ENCODE assay signal across 8 cellular contexts in the genomic region with DNA sequence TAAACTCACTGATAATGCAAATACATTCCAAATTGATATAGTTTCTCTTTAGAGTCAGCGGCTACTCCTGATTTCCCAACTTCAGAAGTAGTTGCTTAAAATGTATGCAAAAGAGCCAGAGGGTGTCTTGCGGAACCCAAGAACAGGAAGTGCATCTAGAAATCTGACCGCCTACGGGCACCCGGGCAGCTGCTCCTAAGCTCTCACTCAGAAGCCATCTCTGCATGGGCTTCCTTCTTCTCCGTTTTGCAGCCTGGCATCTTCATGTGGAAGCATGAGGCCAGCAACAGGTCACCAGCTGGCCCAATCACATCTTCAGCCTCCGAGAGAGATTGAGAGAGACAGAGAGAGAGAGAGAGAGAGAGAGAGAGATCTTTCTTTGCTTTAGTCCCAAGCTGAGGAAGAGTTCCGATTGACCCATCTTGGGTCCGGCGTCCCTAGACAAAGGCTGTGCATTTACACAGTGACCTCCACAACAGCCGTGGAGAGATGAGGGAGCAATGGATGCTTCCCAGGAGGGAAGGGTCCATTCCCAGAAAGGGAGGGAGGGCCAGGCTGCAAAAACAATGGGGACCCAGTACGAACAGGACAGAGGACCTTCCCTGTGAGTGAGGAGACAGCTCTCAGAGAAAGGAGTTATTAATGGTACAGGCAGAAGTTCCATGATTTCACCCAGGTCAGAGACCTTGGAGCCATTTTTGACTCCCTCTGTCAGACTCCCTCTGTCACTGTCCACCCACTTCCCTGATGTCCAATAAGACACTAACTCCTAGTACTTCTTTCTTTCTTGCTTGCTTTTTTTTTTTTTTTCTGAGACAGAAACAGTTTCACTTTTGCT. TPM values are rescaled to one million over a fixed set of nuclear protein-coding genes. Genes with fewer than 3 reads are reported as not detected.
DNase-seq lines count a peak whose midpoint lies in the region; ATAC-seq and TF ChIP-seq lines count a peak whose summit lies in the region.

No MANE protein-coding gene starts in this region.

- H3K4me3 Mint-ChIP-seq in activated T-helper 2 cell treated with anti-CD3 and anti-CD28 coated beads, Interferon-gamma antibody, Interleukin-2, Interleukin-4, amounts not matched to agents 10 μg/mL and 5 μg/mL and 100 μg/mL, durations not matched to agents 14 hours and 24 hours and 36 hours (ENCODE audit: low read depth): peak overlapping the region; percentile 73

- no peaks in the 10 kb centered on the region for H3K9me3 Mint-ChIP-seq in activated T-helper 2 cell treated with anti-CD3 and anti-CD28 coated beads, Interferon-gamma antibody, Interleukin-2, Interleukin-4, amounts not matched to agents 10 μg/mL and 5 μg/mL and 100 μg/mL, durations not matched to agents 14 hours and 24 hours and 36 hours

- no peaks in the 10 kb centered on the region for H3K9me3 ChIP-seq in neutrophil

- H3K27ac ChIP-seq in neutrophil: peak overlapping the region; percentile 95

- H3K4me3 ChIP-seq in GM12875 (ENCODE audit: low read depth, low read length) (peak overlapping the region; percentile 59), neutrophil (ENCODE audit: low read depth in 1 of 2, low read length in 1 of 2) (peak overlapping the region; percentile 67 to 68)

- TF ChIP-seq CTCF in GM12875 (IDR thresholded peaks at IDR 0.05; ENCODE audit: borderline replicate concordance, insufficient read depth, low read depth, low read length) (no peak), neutrophil (IDR thresholded peaks at IDR 0.05) (peak; percentile 42)

- ATAC-seq in GM21381 (IDR thresholded peaks at IDR 0.05; ENCODE audit: unreplicated experiment): peak; percentile 73
- ATAC-seq in HG03558 (IDR thresholded peaks at IDR 0.05; ENCODE audit: extremely low read depth, unreplicated experiment): peak; percentile 89

- intact Hi-C loops in activated T-helper 2 cell treated with anti-CD3 and anti-CD28 coated beads, Interferon-gamma antibody, Interleukin-2, Interleukin-4, amounts not matched to agents 10 μg/mL and 5 μg/mL and 100 μg/mL, durations not matched to agents 14 hours and 24 hours and 36 hours (cut with micrococcal nuclease): no loop called here

- peaks cover 5% of the 10 kb centered on the region for H3K27me3 Mint-ChIP-seq in activated T-helper 2 cell treated with anti-CD3 and anti-CD28 coated beads, Interferon-gamma antibody, Interleukin-2, Interleukin-4, amounts not matched to agents 10 μg/mL and 5 μg/mL and 100 μg/mL, durations not matched to agents 14 hours and 24 hours and 36 hours (ENCODE audit: low read depth)

- in situ Hi-C loops in G401 (cut with HindIII; ENCODE audit: low sequenced_read_pairs): no loop called here

- no peaks in the 10 kb centered on the region for H3K27me3 ChIP-seq in neutrophil

- H3K36me3 ChIP-seq in neutrophil: no peaks in the 10 kb centered on the region

- H3K4me1 Mint-ChIP-seq in activated T-helper 2 cell treated with anti-CD3 and anti-CD28 coated beads, Interferon-gamma antibody, Interleukin-2, Interleukin-4, amounts not matched to agents 10 μg/mL and 5 μg/mL and 100 μg/mL, durations not matched to agents 14 hours and 24 hours and 36 hours (ENCODE audit: low read depth): peaks cover 22% of the 10 kb centered on the region

- peak overlapping the region; percentile 86 for H3K27ac Mint-ChIP-seq in activated T-helper 2 cell treated with anti-CD3 and anti-CD28 coated beads, Interferon-gamma antibody, Interleukin-2, Interleukin-4, amounts not matched to agents 10 μg/mL and 5 μg/mL and 100 μg/mL, durations not matched to agents 14 hours and 24 hours and 36 hours

- DNase-seq in activated T-helper 2 cell treated with anti-CD3 and anti-CD28 coated beads, Interferon-gamma antibody, Interleukin-2, Interleukin-4, amounts not matched to agents 10 μg/mL and 5 μg/mL and 100 μg/mL, durations not matched to agents 14 hours and 24 hours and 36 hours (ENCODE audit: low spot score): no peak
- DNase-seq in SK-N-DZ (ENCODE audit: low spot score) (no peak), LoVo (ENCODE audit: low spot score) (no peak), G401 (ENCODE audit: low spot score) (no peak)

- peaks cover 57 to 66% of the 10 kb centered on the region in 2 experiments for H3K4me1 ChIP-seq in neutrophil (ENCODE audit: control insufficient read depth in 1 of 2, insufficient read depth in 1 of 2, low read depth in 1 of 2, low read length in 1 of 2)

- H3K36me3 Mint-ChIP-seq in activated T-helper 2 cell treated with anti-CD3 and anti-CD28 coated beads, Interferon-gamma antibody, Interleukin-2, Interleukin-4, amounts not matched to agents 10 μg/mL and 5 μg/mL and 100 μg/mL, durations not matched to agents 14 hours and 24 hours and 36 hours (ENCODE audit: low read depth): no peaks in the 10 kb centered on the region

RNA-seq across cellular contexts. Expression of gene SLC30A1, which starts 28.2 kb away (rescaled TPM):
- 7.9 and 8.0 TPM in 2 replicates for total RNA-seq in activated T-helper 2 cell treated with anti-CD3 and anti-CD28 coated beads, Interferon-gamma antibody, Interleukin-2, Interleukin-4, amounts not matched to agents 10 μg/mL and 5 μg/mL and 100 μg/mL, durations not matched to agents 14 hours and 24 hours and 36 hours
- polyA plus RNA-seq in SK-N-DZ (2014; cell fraction: cytosol; rRNA removed): 2.3 and 2.4 TPM in 2 replicates
- 1.5 and 1.6 TPM in 2 replicates for polyA plus RNA-seq in SK-N-DZ (2014; cell fraction: nucleus; rRNA removed)
- 14.3 and 16.6 TPM in 2 replicates for total RNA-seq in G401 (2014; rRNA removed; shearing (Covaris generic))
